Comparison of ENCODE assay signal across 15 cellular contexts in the genomic region with DNA sequence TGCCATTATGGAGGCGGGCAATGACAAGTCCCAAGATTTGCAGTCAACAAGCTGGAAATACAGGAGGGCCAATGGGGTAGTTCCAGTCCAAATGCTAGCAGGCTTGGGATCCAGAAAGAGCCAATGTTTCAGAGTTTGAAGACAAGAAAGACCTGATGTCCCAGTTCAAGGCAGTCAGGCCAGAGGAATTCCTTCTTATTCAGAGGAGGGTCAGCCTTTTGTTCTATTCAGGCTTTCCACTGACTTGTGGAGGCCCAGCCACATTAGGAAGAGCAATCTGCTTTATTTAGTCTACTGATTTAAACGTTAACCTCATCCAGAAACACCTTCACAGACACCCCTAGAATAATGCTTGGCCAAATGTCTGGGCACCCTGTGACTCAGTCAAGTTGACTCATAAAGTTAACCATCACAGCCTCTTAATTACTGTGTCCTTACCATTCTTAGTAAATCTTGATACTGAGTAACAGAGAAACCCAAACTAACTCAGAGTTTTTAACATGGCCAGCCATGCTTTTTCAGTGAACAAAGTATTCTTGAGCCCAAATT. TPM values are rescaled to one million over a fixed set of nuclear protein-coding genes. Genes with fewer than 3 reads are reported as not detected.
DNase-seq lines count a peak whose midpoint lies in the region; ATAC-seq, FAIRE-seq and TF ChIP-seq lines count a peak whose summit lies in the region.
"Had no signal": no experiment of that assay in that cellular context is flagged by ENCODE, and none has a peak within 500 bp of the region (broad histone marks: within the 10 kb centered on the region; RNA-seq: fewer than 3 reads in every experiment).

No MANE protein-coding gene starts in this region.

- H3K27ac Mint-ChIP-seq in endothelial cell (ENCODE audit: unreplicated experiment), result no peak overlapping the region
- H3K27ac Mint-ChIP-seq: activated CD4-positive, alpha-beta T cell treated with anti-CD3 and anti-CD28 coated beads, Interleukin-2, amount 10 ng/mL, durations not matched to agents 7 days and 5 days; CD4-positive, CD25-positive, alpha-beta regulatory T cell had no signal

- H3K4me3 Mint-ChIP-seq in endothelial cell (ENCODE audit: unreplicated experiment), result no peak overlapping the region
- H3K4me3 Mint-ChIP-seq: activated CD4-positive, alpha-beta T cell treated with anti-CD3 and anti-CD28 coated beads, Interleukin-2, amount 10 ng/mL, durations not matched to agents 7 days and 5 days; CD4-positive, CD25-positive, alpha-beta regulatory T cell had no signal

- peak; percentile 61 for ATAC-seq in GM18520 (IDR thresholded peaks at IDR 0.05; ENCODE audit: unreplicated experiment)
- ATAC-seq: left colon had no signal

- H3K36me3 Mint-ChIP-seq in endothelial cell (ENCODE audit: low read depth, unreplicated experiment), result no peaks in the 10 kb centered on the region
- H3K36me3 Mint-ChIP-seq: CD4-positive, CD25-positive, alpha-beta regulatory T cell had no signal

- H3K9me3 Mint-ChIP-seq in endothelial cell (ENCODE audit: unreplicated experiment), result no peaks in the 10 kb centered on the region
- H3K9me3 Mint-ChIP-seq: activated CD4-positive, alpha-beta T cell treated with anti-CD3 and anti-CD28 coated beads, Interleukin-2, amount 10 ng/mL, durations not matched to agents 7 days and 5 days had no signal

- DNase-seq in ACHN (peak; percentile 16), RKO (ENCODE audit: low spot score) (peak; percentile 32), kidney glomerular epithelial cell (lab: John Stamatoyannopoulos, UW) (peak; percentile 20), endothelial cell (ENCODE audit: low spot score) (no peak), mesenteric fat pad (ENCODE audit: low spot score) (no peak), frontal cortex (ENCODE audit: low spot score in 2 of 2) (no peak)
- DNase-seq: activated CD4-positive, alpha-beta T cell treated with anti-CD3 and anti-CD28 coated beads, Interleukin-2, amount 10 ng/mL, durations not matched to agents 7 days and 5 days; activated naive CD4-positive, alpha-beta T cell treated with Interleukin-2 at 50 U/mL for 16 hours; activated T-cell treated with anti-CD3 and anti-CD28 coated beads for 4 hours; effector memory CD4-positive, alpha-beta T cell; left colon; NCI-H1105 had no signal

- H3K27me3 Mint-ChIP-seq in endothelial cell (ENCODE audit: unreplicated experiment), result no peaks in the 10 kb centered on the region

- no peaks in the 10 kb centered on the region for H3K4me1 Mint-ChIP-seq in endothelial cell (ENCODE audit: unreplicated experiment)
- H3K4me1 Mint-ChIP-seq: activated CD4-positive, alpha-beta T cell treated with anti-CD3 and anti-CD28 coated beads, Interleukin-2, amount 10 ng/mL, durations not matched to agents 7 days and 5 days; CD4-positive, CD25-positive, alpha-beta regulatory T cell had no signal

- in situ Hi-C loops in ACHN (cut with HindIII; ENCODE audit: low pct_ligation_motif_present, low pct_unique_long_range_greater_than_20kb, low sequenced_read_pairs), result no loop called here

- no peak for TF ChIP-seq CTCF in endothelial cell (IDR thresholded peaks at IDR 0.05; ENCODE audit: unreplicated experiment)

- no peak for FAIRE-seq in frontal cortex (lab: Jason Lieb, UNC)
- FAIRE-seq: HTR-8/SVneo had no signal

RNA-seq across cellular contexts. Expression of gene NPHP3, which starts 50.9 kb away (rescaled TPM):
- 30.0 TPM for total RNA-seq in endothelial cell (ENCODE audit: unreplicated experiment)
- 18.0 TPM for total RNA-seq in mesenteric fat pad
- 14.3 TPM for total RNA-seq in frontal cortex

Comparison
In these comparisons a context has a peak if more than half of its experiments do, and no peak if none do; other contexts are left out.
1. DNase-seq: peak in ACHN (single experiment), RKO (single experiment) and kidney glomerular epithelial cell (single experiment); none in endothelial cell (single experiment), mesenteric fat pad (single experiment) and frontal cortex (0 of 2).